Comparison of ENCODE assay signal across 7 cellular contexts in the genomic region with DNA sequence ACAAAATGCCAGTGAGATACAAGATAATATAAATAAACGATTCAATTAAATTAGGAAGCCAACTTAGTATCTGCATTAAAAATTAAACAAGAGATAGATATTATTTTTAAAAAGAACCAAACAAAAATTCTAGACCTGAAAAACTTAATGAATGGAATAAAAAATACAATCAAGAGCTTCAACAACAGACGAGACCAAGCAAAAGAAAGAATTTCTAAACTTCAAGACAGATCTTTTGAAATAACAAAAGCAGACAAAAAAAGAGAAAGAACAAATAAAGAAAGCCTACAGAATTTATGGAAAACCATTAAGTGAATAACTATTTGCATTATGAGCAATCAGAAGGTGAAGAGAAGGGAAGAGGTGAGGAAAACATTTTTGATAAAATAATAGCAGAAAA.
"Had no signal": no experiment of that assay in that cellular context is flagged by ENCODE, and none has a peak within 500 bp of the region (broad histone marks: within the 10 kb centered on the region; RNA-seq: fewer than 3 reads in every experiment).

No MANE protein-coding gene starts in this region.

- H3K36me3 ChIP-seq: HAP-1 had no signal

- FAIRE-seq: HTR-8/SVneo had no signal

- DNase-seq: GM23248, GOT3, H7, KG1 had no signal

- H3K9me3 ChIP-seq: HAP-1 had no signal

- H2AFZ ChIP-seq: GM23248 had no signal

- H3K4me1 ChIP-seq: HAP-1 had no signal

- H3K4me3 ChIP-seq: GM23248, HAP-1 had no signal

- H3K27ac ChIP-seq: GM23248 had no signal

- H3K9ac ChIP-seq: GM23248 had no signal

- ATAC-seq: HCT116 had no signal
